ENCODE assay signal across 1 cellular context in genomic region chr19:2426661-2427322, GRCh38.
A peak's percentile ranks its signal among the peaks of the same experiment; 100 is the strongest.
TF ChIP-seq lines count a peak whose summit lies in the region.

No MANE protein-coding gene starts in this region.

TF ChIP-seq in K562, 482 proteins besides CTCF, POLR2A, EP300 and RAD21 (continued from another document and continues in another):
- TF ChIP-seq, protein P1, sequence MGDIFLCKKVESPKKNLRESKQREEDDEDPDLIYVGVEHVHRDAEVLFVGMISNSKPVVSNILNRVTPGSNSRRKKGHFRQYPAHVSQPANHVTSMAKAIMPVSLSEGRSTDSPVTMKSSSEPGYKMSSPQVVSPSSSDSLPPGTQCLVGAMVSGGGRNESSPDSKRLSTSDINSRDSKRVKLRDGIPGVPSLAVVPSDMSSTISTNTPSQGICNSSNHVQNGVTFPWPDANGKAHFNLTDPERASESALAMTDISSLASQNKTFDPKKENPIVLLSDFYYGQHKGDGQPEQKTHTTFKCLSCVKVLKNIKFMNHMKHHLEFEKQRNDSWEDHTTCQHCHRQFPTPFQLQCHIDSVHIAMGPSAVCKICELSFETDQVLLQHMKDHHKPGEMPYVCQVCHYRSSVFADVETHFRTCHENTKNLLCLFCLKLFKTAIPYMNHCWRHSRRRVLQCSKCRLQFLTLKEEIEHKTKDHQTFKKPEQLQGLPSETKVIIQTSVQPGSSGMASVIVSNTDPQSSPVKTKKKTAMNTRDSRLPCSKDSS (IDR thresholded peaks at IDR 0.05; ENCODE audit: low read depth, partially characterized antibody): no peak
- TF ChIP-seq HDAC3 (IDR thresholded peaks at IDR 0.05; ENCODE audit: borderline replicate concordance, partially characterized antibody) (no peak), BMI1 (IDR thresholded peaks at IDR 0.05; ENCODE audit: low read length) (no peak), ETV1 (tag; conservative IDR thresholded peaks at IDR 0.05; ENCODE audit: low read depth) (no peak), TEAD1 (CRISPR knock-in tag; IDR thresholded peaks at IDR 0.05) (0 out of 4 replicates have a peak, but pooled peaks of 1 of the 2 experiments have one; percentile 6), RB1 (IDR thresholded peaks at IDR 0.05; ENCODE audit: low read depth) (0 out of 2 replicates have a peak, but pooled peaks have one; percentile 19), SMARCA5 (IDR thresholded peaks at IDR 0.05) (no peak), ZNF668 (CRISPR knock-in tag; IDR thresholded peaks at IDR 0.05) (no peak), NR1H2 (CRISPR knock-in tag; IDR thresholded peaks at IDR 0.05) (no peak), TAF7 (tag; IDR thresholded peaks at IDR 0.05) (no peak), SETDB1 (IDR thresholded peaks at IDR 0.05; ENCODE audit: low read length) (no peak), MED1 (CRISPR knock-in tag; IDR thresholded peaks at IDR 0.05; ENCODE audit: borderline replicate concordance) (no peak), CCAR2 (IDR thresholded peaks at IDR 0.05; ENCODE audit: low read depth, low read length) (no peak), VEZF1 (CRISPR knock-in tag; IDR thresholded peaks at IDR 0.05) (no peak), MAFG (tag; conservative IDR thresholded peaks at IDR 0.05) (no peak), HMG20B (CRISPR knock-in tag; IDR thresholded peaks at IDR 0.05) (no peak), ZC3H4 (CRISPR knock-in tag; IDR thresholded peaks at IDR 0.05; ENCODE audit: borderline replicate concordance) (0 out of 2 replicates have a peak, but pooled peaks have one; percentile 63), ZBTB1 (CRISPR knock-in tag; IDR thresholded peaks at IDR 0.05; ENCODE audit: borderline replicate concordance, low read depth) (0 out of 2 replicates have a peak, but pooled peaks have one; percentile 18), ETV6 (IDR thresholded peaks at IDR 0.05; ENCODE audit: borderline replicate concordance in 1 of 2, low read depth in 2 of 2, low read length in 1 of 2) (no peak), ETV6 (CRISPR knock-in tag; IDR thresholded peaks at IDR 0.05; ENCODE audit: borderline replicate concordance) (no peak), ZNF146 (CRISPR knock-in tag; IDR thresholded peaks at IDR 0.05; ENCODE audit: unreplicated experiment) (no peak), NFIX (CRISPR knock-in tag; IDR thresholded peaks at IDR 0.05; ENCODE audit: low read depth) (no peak), MEF2D (tag; conservative IDR thresholded peaks at IDR 0.05; ENCODE audit: low read depth) (no peak), L3MBTL2 (IDR thresholded peaks at IDR 0.05) (peak; percentile 92; the same call in 1 of the 2 replicates), ZBTB2 (IDR thresholded peaks at IDR 0.05) (peak; percentile 46; the same call in 1 of the 2 replicates), SMAD4 (CRISPR knock-in tag; conservative IDR thresholded peaks at IDR 0.05) (no peak), ZFP30 (CRISPR knock-in tag; IDR thresholded peaks at IDR 0.05; ENCODE audit: borderline replicate concordance) (no peak), TGIF2 (CRISPR knock-in tag; IDR thresholded peaks at IDR 0.05) (0 out of 2 replicates have a peak, but pooled peaks have one; percentile 17), ZNF277 (CRISPR knock-in tag; IDR thresholded peaks at IDR 0.05; ENCODE audit: borderline replicate concordance) (no peak), MCM5 (IDR thresholded peaks at IDR 0.05; ENCODE audit: low read depth) (no peak), ZNF780A (CRISPR knock-in tag; IDR thresholded peaks at IDR 0.05) (no peak), GATAD2A (IDR thresholded peaks at IDR 0.05) (no peak), NFYB (IDR thresholded peaks at IDR 0.05; ENCODE audit: extremely low read depth, insufficient read length) (no peak), RFX5 (IDR thresholded peaks at IDR 0.05; ENCODE audit: low read depth, low read length) (no peak), NR2F6 (CRISPR knock-in tag; IDR thresholded peaks at IDR 0.05) (no peak), LCOR (CRISPR knock-in tag; IDR thresholded peaks at IDR 0.05) (no peak), SRSF7 (optimal IDR thresholded peaks at IDR 0.05; ENCODE audit: low read depth, low read length) (no peak), YBX1 (IDR thresholded peaks at IDR 0.05) (no peak), PTBP1 (IDR thresholded peaks at IDR 0.05; ENCODE audit: low read depth, low read length) (no peak)
- TF ChIP-seq, protein P2, sequence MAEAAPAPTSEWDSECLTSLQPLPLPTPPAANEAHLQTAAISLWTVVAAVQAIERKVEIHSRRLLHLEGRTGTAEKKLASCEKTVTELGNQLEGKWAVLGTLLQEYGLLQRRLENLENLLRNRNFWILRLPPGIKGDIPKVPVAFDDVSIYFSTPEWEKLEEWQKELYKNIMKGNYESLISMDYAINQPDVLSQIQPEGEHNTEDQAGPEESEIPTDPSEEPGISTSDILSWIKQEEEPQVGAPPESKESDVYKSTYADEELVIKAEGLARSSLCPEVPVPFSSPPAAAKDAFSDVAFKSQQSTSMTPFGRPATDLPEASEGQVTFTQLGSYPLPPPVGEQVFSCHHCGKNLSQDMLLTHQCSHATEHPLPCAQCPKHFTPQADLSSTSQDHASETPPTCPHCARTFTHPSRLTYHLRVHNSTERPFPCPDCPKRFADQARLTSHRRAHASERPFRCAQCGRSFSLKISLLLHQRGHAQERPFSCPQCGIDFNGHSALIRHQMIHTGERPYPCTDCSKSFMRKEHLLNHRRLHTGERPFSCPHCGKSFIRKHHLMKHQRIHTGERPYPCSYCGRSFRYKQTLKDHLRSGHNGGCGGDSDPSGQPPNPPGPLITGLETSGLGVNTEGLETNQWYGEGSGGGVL (CRISPR knock-in tag; IDR thresholded peaks at IDR 0.05): no peak
- TF ChIP-seq, protein P3, sequence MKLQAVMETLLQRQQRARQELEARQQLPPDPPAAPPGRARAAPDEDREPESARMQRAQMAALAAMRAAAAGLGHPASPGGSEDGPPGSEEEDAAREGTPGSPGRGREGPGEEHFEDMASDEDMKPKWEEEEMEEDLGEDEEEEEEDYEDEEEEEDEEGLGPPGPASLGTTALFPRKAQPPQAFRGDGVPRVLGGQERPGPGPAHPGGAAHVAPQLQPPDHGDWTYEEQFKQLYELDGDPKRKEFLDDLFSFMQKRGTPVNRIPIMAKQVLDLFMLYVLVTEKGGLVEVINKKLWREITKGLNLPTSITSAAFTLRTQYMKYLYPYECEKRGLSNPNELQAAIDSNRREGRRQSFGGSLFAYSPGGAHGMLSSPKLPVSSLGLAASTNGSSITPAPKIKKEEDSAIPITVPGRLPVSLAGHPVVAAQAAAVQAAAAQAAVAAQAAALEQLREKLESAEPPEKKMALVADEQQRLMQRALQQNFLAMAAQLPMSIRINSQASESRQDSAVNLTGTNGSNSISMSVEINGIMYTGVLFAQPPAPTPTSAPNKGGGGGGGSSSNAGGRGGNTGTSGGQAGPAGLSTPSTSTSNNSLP (IDR thresholded peaks at IDR 0.05; ENCODE audit: borderline replicate concordance, low read depth, low read length): no peak
- TF ChIP-seq, protein P4, sequence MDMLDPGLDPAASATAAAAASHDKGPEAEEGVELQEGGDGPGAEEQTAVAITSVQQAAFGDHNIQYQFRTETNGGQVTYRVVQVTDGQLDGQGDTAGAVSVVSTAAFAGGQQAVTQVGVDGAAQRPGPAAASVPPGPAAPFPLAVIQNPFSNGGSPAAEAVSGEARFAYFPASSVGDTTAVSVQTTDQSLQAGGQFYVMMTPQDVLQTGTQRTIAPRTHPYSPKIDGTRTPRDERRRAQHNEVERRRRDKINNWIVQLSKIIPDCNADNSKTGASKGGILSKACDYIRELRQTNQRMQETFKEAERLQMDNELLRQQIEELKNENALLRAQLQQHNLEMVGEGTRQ (CRISPR knock-in tag; IDR thresholded peaks at IDR 0.05): peak; percentile 59
- TF ChIP-seq, protein P5, sequence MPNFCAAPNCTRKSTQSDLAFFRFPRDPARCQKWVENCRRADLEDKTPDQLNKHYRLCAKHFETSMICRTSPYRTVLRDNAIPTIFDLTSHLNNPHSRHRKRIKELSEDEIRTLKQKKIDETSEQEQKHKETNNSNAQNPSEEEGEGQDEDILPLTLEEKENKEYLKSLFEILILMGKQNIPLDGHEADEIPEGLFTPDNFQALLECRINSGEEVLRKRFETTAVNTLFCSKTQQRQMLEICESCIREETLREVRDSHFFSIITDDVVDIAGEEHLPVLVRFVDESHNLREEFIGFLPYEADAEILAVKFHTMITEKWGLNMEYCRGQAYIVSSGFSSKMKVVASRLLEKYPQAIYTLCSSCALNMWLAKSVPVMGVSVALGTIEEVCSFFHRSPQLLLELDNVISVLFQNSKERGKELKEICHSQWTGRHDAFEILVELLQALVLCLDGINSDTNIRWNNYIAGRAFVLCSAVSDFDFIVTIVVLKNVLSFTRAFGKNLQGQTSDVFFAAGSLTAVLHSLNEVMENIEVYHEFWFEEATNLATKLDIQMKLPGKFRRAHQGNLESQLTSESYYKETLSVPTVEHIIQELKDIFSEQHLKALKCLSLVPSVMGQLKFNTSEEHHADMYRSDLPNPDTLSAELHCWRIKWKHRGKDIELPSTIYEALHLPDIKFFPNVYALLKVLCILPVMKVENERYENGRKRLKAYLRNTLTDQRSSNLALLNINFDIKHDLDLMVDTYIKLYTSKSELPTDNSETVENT (CRISPR knock-in tag; IDR thresholded peaks at IDR 0.05): 0 out of 2 replicates have a peak, but pooled peaks have one; percentile 29
- TF ChIP-seq, protein P6, sequence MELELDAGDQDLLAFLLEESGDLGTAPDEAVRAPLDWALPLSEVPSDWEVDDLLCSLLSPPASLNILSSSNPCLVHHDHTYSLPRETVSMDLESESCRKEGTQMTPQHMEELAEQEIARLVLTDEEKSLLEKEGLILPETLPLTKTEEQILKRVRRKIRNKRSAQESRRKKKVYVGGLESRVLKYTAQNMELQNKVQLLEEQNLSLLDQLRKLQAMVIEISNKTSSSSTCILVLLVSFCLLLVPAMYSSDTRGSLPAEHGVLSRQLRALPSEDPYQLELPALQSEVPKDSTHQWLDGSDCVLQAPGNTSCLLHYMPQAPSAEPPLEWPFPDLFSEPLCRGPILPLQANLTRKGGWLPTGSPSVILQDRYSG (tag; conservative IDR thresholded peaks at IDR 0.05; ENCODE audit: low read depth): no peak
- TF ChIP-seq, protein P7, sequence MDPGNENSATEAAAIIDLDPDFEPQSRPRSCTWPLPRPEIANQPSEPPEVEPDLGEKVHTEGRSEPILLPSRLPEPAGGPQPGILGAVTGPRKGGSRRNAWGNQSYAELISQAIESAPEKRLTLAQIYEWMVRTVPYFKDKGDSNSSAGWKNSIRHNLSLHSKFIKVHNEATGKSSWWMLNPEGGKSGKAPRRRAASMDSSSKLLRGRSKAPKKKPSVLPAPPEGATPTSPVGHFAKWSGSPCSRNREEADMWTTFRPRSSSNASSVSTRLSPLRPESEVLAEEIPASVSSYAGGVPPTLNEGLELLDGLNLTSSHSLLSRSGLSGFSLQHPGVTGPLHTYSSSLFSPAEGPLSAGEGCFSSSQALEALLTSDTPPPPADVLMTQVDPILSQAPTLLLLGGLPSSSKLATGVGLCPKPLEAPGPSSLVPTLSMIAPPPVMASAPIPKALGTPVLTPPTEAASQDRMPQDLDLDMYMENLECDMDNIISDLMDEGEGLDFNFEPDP (CRISPR knock-in tag; IDR thresholded peaks at IDR 0.05): no peak
- TF ChIP-seq, protein P8, sequence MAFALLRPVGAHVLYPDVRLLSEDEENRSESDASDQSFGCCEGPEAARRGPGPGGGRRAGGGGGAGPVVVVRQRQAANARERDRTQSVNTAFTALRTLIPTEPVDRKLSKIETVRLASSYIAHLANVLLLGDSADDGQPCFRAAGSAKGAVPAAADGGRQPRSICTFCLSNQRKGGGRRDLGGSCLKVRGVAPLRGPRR (CRISPR knock-in tag; IDR thresholded peaks at IDR 0.05): no peak
- TF ChIP-seq, protein P9, sequence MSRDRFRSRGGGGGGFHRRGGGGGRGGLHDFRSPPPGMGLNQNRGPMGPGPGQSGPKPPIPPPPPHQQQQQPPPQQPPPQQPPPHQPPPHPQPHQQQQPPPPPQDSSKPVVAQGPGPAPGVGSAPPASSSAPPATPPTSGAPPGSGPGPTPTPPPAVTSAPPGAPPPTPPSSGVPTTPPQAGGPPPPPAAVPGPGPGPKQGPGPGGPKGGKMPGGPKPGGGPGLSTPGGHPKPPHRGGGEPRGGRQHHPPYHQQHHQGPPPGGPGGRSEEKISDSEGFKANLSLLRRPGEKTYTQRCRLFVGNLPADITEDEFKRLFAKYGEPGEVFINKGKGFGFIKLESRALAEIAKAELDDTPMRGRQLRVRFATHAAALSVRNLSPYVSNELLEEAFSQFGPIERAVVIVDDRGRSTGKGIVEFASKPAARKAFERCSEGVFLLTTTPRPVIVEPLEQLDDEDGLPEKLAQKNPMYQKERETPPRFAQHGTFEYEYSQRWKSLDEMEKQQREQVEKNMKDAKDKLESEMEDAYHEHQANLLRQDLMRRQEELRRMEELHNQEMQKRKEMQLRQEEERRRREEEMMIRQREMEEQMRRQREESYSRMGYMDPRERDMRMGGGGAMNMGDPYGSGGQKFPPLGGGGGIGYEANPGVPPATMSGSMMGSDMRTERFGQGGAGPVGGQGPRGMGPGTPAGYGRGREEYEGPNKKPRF (IDR thresholded peaks at IDR 0.05; ENCODE audit: low read depth, low read length): no peak
